13 cellular contexts compared by ENCODE assay signal in the genomic region with DNA sequence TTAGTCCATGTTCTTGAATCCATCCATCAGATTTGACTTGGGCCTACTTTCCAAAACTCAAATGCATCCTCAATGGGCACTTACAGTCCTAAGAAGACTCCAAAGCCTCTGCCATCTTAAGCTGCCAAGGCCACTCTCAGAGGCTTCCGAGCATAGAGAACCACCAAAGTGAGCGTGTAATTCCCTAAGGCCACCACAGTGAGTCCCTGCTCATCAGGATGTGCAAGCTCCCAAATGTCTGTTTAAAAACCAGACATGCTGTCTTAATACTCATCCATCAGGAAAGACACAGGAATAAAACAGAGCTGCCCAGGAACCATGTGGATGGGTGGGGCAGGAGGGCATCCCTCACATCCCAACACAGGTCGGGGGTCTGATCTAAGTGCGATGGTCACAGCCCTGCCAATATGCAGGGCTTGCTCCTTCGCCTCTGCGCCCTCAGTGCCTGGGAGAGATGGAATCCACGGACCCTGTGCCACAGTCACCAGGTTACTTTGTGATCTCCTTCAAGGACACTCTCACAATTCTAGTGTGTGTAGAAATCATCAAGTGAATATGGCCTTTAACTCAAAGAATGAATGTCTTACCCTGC.
A peak's percentile ranks its signal among the peaks of the same experiment; 100 is the strongest.
DNase-seq lines count a peak whose midpoint lies in the region; ATAC-seq and TF ChIP-seq lines count a peak whose summit lies in the region.
"Had no signal": no experiment of that assay in that cellular context is flagged by ENCODE, and none has a peak within 500 bp of the region (broad histone marks: within the 10 kb centered on the region; RNA-seq: fewer than 3 reads in every experiment).

No MANE protein-coding gene starts in this region.

- no peaks in the 10 kb centered on the region for H3K27me3 Mint-ChIP-seq in activated naive CD8-positive, alpha-beta T cell treated with anti-CD3 and anti-CD28 coated beads, Interleukin-2, amount 10 ng/mL, durations not matched to agents 7 days and 5 days
- no peaks in the 10 kb centered on the region for H3K27me3 Mint-ChIP-seq in activated naive CD8-positive, alpha-beta T cell treated with anti-CD3 and anti-CD28 coated beads, Interleukin-2, amount 50 U/mL, for 24 hours
- H3K27me3 Mint-ChIP-seq in type B pancreatic cell: no peaks in the 10 kb centered on the region
- H3K27me3 Mint-ChIP-seq: activated naive CD4-positive, alpha-beta T cell treated with anti-CD3 and anti-CD28 coated beads, Interleukin-2, amount 50 U/mL, for 24 hours; B cell had no signal

- peak overlapping the region; percentile 28 for H3K27ac Mint-ChIP-seq in activated naive CD8-positive, alpha-beta T cell treated with anti-CD3 and anti-CD28 coated beads, Interleukin-2, amount 10 ng/mL, durations not matched to agents 7 days and 5 days
- H3K27ac Mint-ChIP-seq in activated naive CD8-positive, alpha-beta T cell treated with anti-CD3 and anti-CD28 coated beads, Interleukin-2, amount 50 U/mL, for 24 hours: no peak overlapping the region
- H3K27ac Mint-ChIP-seq in type B pancreatic cell: no peak overlapping the region
- H3K27ac Mint-ChIP-seq: activated naive CD4-positive, alpha-beta T cell treated with anti-CD3 and anti-CD28 coated beads, Interleukin-2, amount 50 U/mL, for 24 hours; B cell had no signal

- ATAC-seq in activated naive CD8-positive, alpha-beta T cell treated with anti-CD3 and anti-CD28 coated beads, Interleukin-2, amount 10 ng/mL, durations not matched to agents 7 days and 5 days (ENCODE audit: low read depth): no peak
- ATAC-seq in activated naive CD8-positive, alpha-beta T cell treated with anti-CD3 and anti-CD28 coated beads, Interleukin-2, amount 50 U/mL, for 24 hours: no peak
- ATAC-seq in HG03175 (IDR thresholded peaks at IDR 0.05; ENCODE audit: unreplicated experiment): no peak

- DNase-seq in activated naive CD8-positive, alpha-beta T cell treated with anti-CD3 and anti-CD28 coated beads, Interleukin-2, amount 10 ng/mL, durations not matched to agents 7 days and 5 days: no peak
- DNase-seq in activated naive CD8-positive, alpha-beta T cell treated with anti-CD3 and anti-CD28 coated beads, Interleukin-2, amount 50 U/mL, for 24 hours: no peak
- peak; percentile 13 for DNase-seq in RKO (ENCODE audit: low spot score)
- no peak for DNase-seq in fibroblast of pulmonary artery (ENCODE audit: low read depth)
- no peak for DNase-seq in type B pancreatic cell (ENCODE audit: extremely low spot score, unreplicated experiment)
- DNase-seq in GM19240 (ENCODE audit: insufficient read length, low spot score): no peak
- no peak for DNase-seq in SIG-M5 (lab: John Stamatoyannopoulos, UW)
- DNase-seq: colonic mucosa, OCI-M1, T-helper 9 cell had no signal

- POLR2A ChIA-PET in activated naive CD8-positive, alpha-beta T cell treated with anti-CD3 and anti-CD28 coated beads, Interleukin-2, amount 10 ng/mL, durations not matched to agents 7 days and 5 days (lab: Charles Lee): interaction anchor here (0.6 kb wide), 1 partner anchor 161 kb away, joined by 4 read pairs; no protein-coding TSS in a partner anchor

- TF ChIP-seq CTCF in fibroblast of pulmonary artery (IDR thresholded peaks at IDR 0.05; ENCODE audit: low read length, missing control alignments) (peak; percentile 15), type B pancreatic cell (conservative IDR thresholded peaks at IDR 0.05) (peak; percentile 35)

- no peak overlapping the region for H3K4me3 ChIP-seq in fibroblast of pulmonary artery (replicated peaks; ENCODE audit: low read depth, low read length)
- H3K4me3 ChIP-seq: colonic mucosa had no signal

- H3K9me3 Mint-ChIP-seq in activated naive CD8-positive, alpha-beta T cell treated with anti-CD3 and anti-CD28 coated beads, Interleukin-2, amount 10 ng/mL, durations not matched to agents 7 days and 5 days: no peaks in the 10 kb centered on the region
- no peaks in the 10 kb centered on the region for H3K9me3 Mint-ChIP-seq in activated naive CD8-positive, alpha-beta T cell treated with anti-CD3 and anti-CD28 coated beads, Interleukin-2, amount 50 U/mL, for 24 hours
- H3K9me3 Mint-ChIP-seq in type B pancreatic cell: no peaks in the 10 kb centered on the region
- H3K9me3 Mint-ChIP-seq: activated naive CD4-positive, alpha-beta T cell treated with anti-CD3 and anti-CD28 coated beads, Interleukin-2, amount 50 U/mL, for 24 hours had no signal

- peaks cover 3% of the 10 kb centered on the region for H3K4me1 Mint-ChIP-seq in activated naive CD8-positive, alpha-beta T cell treated with anti-CD3 and anti-CD28 coated beads, Interleukin-2, amount 10 ng/mL, durations not matched to agents 7 days and 5 days
- H3K4me1 Mint-ChIP-seq in activated naive CD8-positive, alpha-beta T cell treated with anti-CD3 and anti-CD28 coated beads, Interleukin-2, amount 50 U/mL, for 24 hours: peaks cover 8% of the 10 kb centered on the region
- peaks cover 6% of the 10 kb centered on the region for H3K4me1 Mint-ChIP-seq in type B pancreatic cell (ENCODE audit: unreplicated experiment)
- H3K4me1 Mint-ChIP-seq: activated naive CD4-positive, alpha-beta T cell treated with anti-CD3 and anti-CD28 coated beads, Interleukin-2, amount 50 U/mL, for 24 hours had no signal

- peaks cover 25% of the 10 kb centered on the region for H3K36me3 Mint-ChIP-seq in activated naive CD8-positive, alpha-beta T cell treated with anti-CD3 and anti-CD28 coated beads, Interleukin-2, amount 10 ng/mL, durations not matched to agents 7 days and 5 days
- peaks cover 38% of the 10 kb centered on the region for H3K36me3 Mint-ChIP-seq in activated naive CD8-positive, alpha-beta T cell treated with anti-CD3 and anti-CD28 coated beads, Interleukin-2, amount 50 U/mL, for 24 hours (ENCODE audit: low read depth)
- peaks cover 29% of the 10 kb centered on the region for H3K36me3 Mint-ChIP-seq in type B pancreatic cell

- no peak overlapping the region for H3K4me3 Mint-ChIP-seq in activated naive CD8-positive, alpha-beta T cell treated with anti-CD3 and anti-CD28 coated beads, Interleukin-2, amount 10 ng/mL, durations not matched to agents 7 days and 5 days
- H3K4me3 Mint-ChIP-seq in activated naive CD8-positive, alpha-beta T cell treated with anti-CD3 and anti-CD28 coated beads, Interleukin-2, amount 50 U/mL, for 24 hours: no peak overlapping the region
- H3K4me3 Mint-ChIP-seq in type B pancreatic cell: no peak overlapping the region
- H3K4me3 Mint-ChIP-seq: activated naive CD4-positive, alpha-beta T cell treated with anti-CD3 and anti-CD28 coated beads, Interleukin-2, amount 50 U/mL, for 24 hours; B cell had no signal
